ENCODE assay signal across 25 cellular contexts in the genomic region with DNA sequence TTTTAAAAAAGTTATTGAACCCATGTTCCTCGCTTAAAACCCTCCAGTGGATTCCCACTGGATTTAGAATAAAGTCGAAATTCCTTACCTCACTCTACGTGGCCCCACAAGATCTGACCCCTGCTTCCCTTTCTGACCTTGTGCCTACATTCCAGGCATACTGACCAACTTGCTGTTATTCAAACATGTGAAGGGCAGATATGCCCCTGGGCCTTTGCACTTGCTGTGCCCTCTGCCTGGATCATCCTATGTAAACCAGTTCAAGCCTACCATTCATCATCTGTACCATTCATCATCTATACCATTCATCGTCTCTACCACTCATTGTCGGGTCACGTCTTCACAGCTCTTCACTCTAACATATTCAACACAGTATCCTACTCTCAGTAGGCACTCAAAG.
"Had no signal": no experiment of that assay in that cellular context is flagged by ENCODE, and none has a peak within 500 bp of the region (broad histone marks: within the 10 kb centered on the region; RNA-seq: fewer than 3 reads in every experiment).

No MANE protein-coding gene starts in this region.

- H3K36me3 ChIP-seq: left ventricle myocardium inferior, ovary, right lobe of liver, thoracic aorta, uterus had no signal

- ATAC-seq: activated T-cell treated with anti-CD3 and anti-CD28 coated beads, Interleukin-2, amount 50 U/mL, for 72 hours; mucosa of descending colon; right lobe of liver; stimulated activated naive CD8-positive, alpha-beta T cell treated with anti-CD3 and anti-CD28 coated beads, Interleukin-15, Interleukin-2, amounts not matched to agents 100 U/mL and 50 U/mL, for 24 hours had no signal

- DNase-seq: activated CD4-positive, alpha-beta T cell treated with anti-CD3 and anti-CD28 coated beads, Interleukin-2, amount 50 U/mL, for 4 hours; activated CD4-positive, CD25-positive, alpha-beta regulatory T cell treated with anti-CD3 and anti-CD28 coated beads, Interleukin-2, amount 50 U/mL, for 72 hours; activated naive CD4-positive, alpha-beta T cell; activated naive CD8-positive, alpha-beta T cell treated with anti-CD3 and anti-CD28 coated beads for 36 hours; activated T-cell treated with anti-CD3 and anti-CD28 coated beads for 4 hours; activated T-cell treated with anti-CD3 and anti-CD28 coated beads, Interleukin-2, amount 50 U/mL, for 72 hours; amniotic stem cell; central memory CD4-positive, alpha-beta T cell; effector CD8-positive, alpha-beta T cell; left ventricle myocardium inferior; mucosa of descending colon; ovary; stimulated activated CD4-positive, alpha-beta T cell treated with anti-CD3 and anti-CD28 coated beads, Interleukin-12 subunit alpha, Interleukin-12 subunit beta, amount 100 ng/mL, for 4 hours; stimulated activated CD4-positive, alpha-beta T cell treated with anti-CD3 and anti-CD28 coated beads, Interleukin-4, amount 100 ng/mL, for 1 hour; stimulated activated naive CD8-positive, alpha-beta T cell treated with anti-CD3 and anti-CD28 coated beads, Interleukin-15, Interleukin-2, amounts not matched to agents 100 U/mL and 50 U/mL, for 24 hours; T-helper 2 cell; uterus had no signal

- H3K27me3 Mint-ChIP-seq: activated naive CD8-positive, alpha-beta T cell treated with anti-CD3 and anti-CD28 coated beads for 36 hours; progenitor cell of endocrine pancreas had no signal

- H3K4me3 ChIP-seq: left ventricle myocardium inferior, lung, mucosa of descending colon, ovary, right lobe of liver, thoracic aorta, uterus had no signal

- H3K4me3 Mint-ChIP-seq: activated naive CD8-positive, alpha-beta T cell treated with anti-CD3 and anti-CD28 coated beads for 36 hours; activated T-cell treated with anti-CD3 and anti-CD28 coated beads, Interleukin-2, amount 50 U/mL, for 72 hours; nephron had no signal

- H3K27ac ChIP-seq: left ventricle myocardium inferior, ovary, right lobe of liver, thoracic aorta, uterus had no signal

- FAIRE-seq: colon, frontal cortex, islet of Langerhans had no signal

- H3K27ac Mint-ChIP-seq: activated naive CD8-positive, alpha-beta T cell treated with anti-CD3 and anti-CD28 coated beads for 36 hours; activated T-cell treated with anti-CD3 and anti-CD28 coated beads, Interleukin-2, amount 50 U/mL, for 72 hours; nephron; progenitor cell of endocrine pancreas had no signal

- H3K9me3 ChIP-seq: left ventricle myocardium inferior, mucosa of descending colon, ovary, right lobe of liver, thoracic aorta, uterus had no signal

- H3K4me1 ChIP-seq: uterus had no signal

- H3K27me3 ChIP-seq: ovary, right lobe of liver, uterus had no signal
